Comparison of ENCODE assay signal across 25 cellular contexts in genomic region chr9:122076773-122077172, GRCh38.
"Had no signal": no experiment of that assay in that cellular context is flagged by ENCODE, and none has a peak within 500 bp of the region (broad histone marks: within the 10 kb centered on the region; RNA-seq: fewer than 3 reads in every experiment).

No MANE protein-coding gene starts in this region.

- H3K9me3 Mint-ChIP-seq: natural killer cell treated with Interleukin-12 subunit alpha and Interleukin-12 subunit beta and Interleukin-15 and Interleukin-18, amount 100 ng/mL, for 72 hours had no signal

- H3K4me1 Mint-ChIP-seq: activated CD4-positive, alpha-beta T cell treated with anti-CD3 and anti-CD28 coated beads, Interleukin-2, amount 10 ng/mL, durations not matched to agents 7 days and 5 days; mesothelial cell of epicardium; WTC11 had no signal

- H3K4me1 ChIP-seq: breast epithelium had no signal

- H3K4me3 Mint-ChIP-seq: activated CD4-positive, alpha-beta T cell treated with anti-CD3 and anti-CD28 coated beads, Interleukin-2, amount 10 ng/mL, durations not matched to agents 7 days and 5 days; activated CD8-positive, alpha-beta T cell treated with anti-CD3 and anti-CD28 coated beads for 36 hours; activated T-cell treated with anti-CD3 and anti-CD28 coated beads, Interleukin-2, amount 50 U/mL, for 4 hours; activated T-helper 17 cell treated with anti-CD3 and anti-CD28 coated beads, Interleukin-2, amount 50 U/mL, for 72 hours; dendritic cell treated with granulocyte-macrophage colony-stimulating factor and Interleukin-4, amounts not matched to agents 40 ng/mL and 50 ng/mL, for 4 days; immature natural killer cell; mesothelial cell of epicardium; natural killer cell treated with Interleukin-12 subunit alpha and Interleukin-12 subunit beta and Interleukin-15 and Interleukin-18, amount 100 ng/mL, for 72 hours; stimulated activated naive B cell treated with anti-CD40 and anti-IgM and Interleukin-4, amounts not matched to agents 10 μg/mL and 1 μg/mL and 100 μg/mL, for 72 hours; type B pancreatic cell; WTC11 had no signal

- H3K27ac ChIP-seq: breast epithelium, epithelial cell of prostate, vagina had no signal

- H3K27me3 Mint-ChIP-seq: activated CD4-positive, alpha-beta T cell treated with anti-CD3 and anti-CD28 coated beads, Interleukin-2, amount 10 ng/mL, durations not matched to agents 7 days and 5 days; activated CD8-positive, alpha-beta T cell treated with anti-CD3 and anti-CD28 coated beads for 36 hours; activated T-helper 17 cell treated with anti-CD3 and anti-CD28 coated beads, Interleukin-2, amount 50 U/mL, for 72 hours; dendritic cell treated with granulocyte-macrophage colony-stimulating factor and Interleukin-4, amounts not matched to agents 40 ng/mL and 50 ng/mL, for 4 days; natural killer cell treated with Interleukin-12 subunit alpha and Interleukin-12 subunit beta and Interleukin-15 and Interleukin-18, amount 100 ng/mL, for 72 hours; stimulated activated naive B cell treated with anti-CD40 and anti-IgM and Interleukin-4, amounts not matched to agents 10 μg/mL and 1 μg/mL and 100 μg/mL, for 72 hours; type B pancreatic cell had no signal

- ATAC-seq: activated CD8-positive, alpha-beta T cell treated with anti-CD3 and anti-CD28 coated beads for 36 hours; activated T-cell treated with anti-CD3 and anti-CD28 coated beads, Interleukin-2, amount 50 U/mL, for 4 hours; activated T-helper 17 cell treated with anti-CD3 and anti-CD28 coated beads, Interleukin-2, amount 50 U/mL, for 72 hours; natural killer cell treated with Interleukin-12 subunit alpha and Interleukin-12 subunit beta and Interleukin-15 and Interleukin-18, amount 100 ng/mL, for 72 hours; sciatic nerve; stimulated activated naive B cell treated with anti-CD40 and anti-IgM and Interleukin-4, amounts not matched to agents 10 μg/mL and 1 μg/mL and 100 μg/mL, for 72 hours; WTC11 had no signal

- DNase-seq: activated CD4-positive, alpha-beta T cell treated with anti-CD3 and anti-CD28 coated beads for 1 hour; activated CD4-positive, alpha-beta T cell treated with anti-CD3 and anti-CD28 coated beads, Interleukin-2, amount 10 ng/mL, durations not matched to agents 7 days and 5 days; activated CD8-positive, alpha-beta T cell treated with anti-CD3 and anti-CD28 coated beads for 36 hours; activated gamma-delta T cell treated with Interleukin-2 at 50 U/mL for 16 hours; activated naive CD4-positive, alpha-beta T cell treated with anti-CD3 and anti-CD28 coated beads, Interleukin-2, amount 50 U/mL, for 16 hours; activated T-cell treated with anti-CD3 and anti-CD28 coated beads, Interleukin-2, amount 50 U/mL, for 4 hours; amniotic stem cell; central memory CD4-positive, alpha-beta T cell; effector CD4-positive, alpha-beta T cell; hippocampal formation; immature natural killer cell; stimulated activated CD4-positive, alpha-beta T cell treated with anti-CD3 and anti-CD28 coated beads, Interleukin-15, amount 100 ng/mL, for 24 hours; stimulated activated CD4-positive, alpha-beta T cell treated with anti-CD3 and anti-CD28 coated beads, Interleukin-2, amount 100 ng/mL, for 24 hours; stimulated activated naive B cell treated with anti-CD40 and anti-IgM and Interleukin-4, amounts not matched to agents 10 μg/mL and 1 μg/mL and 100 μg/mL, for 72 hours; T-helper 2 cell had no signal

- H3K36me3 Mint-ChIP-seq: mesothelial cell of epicardium, type B pancreatic cell, WTC11 had no signal

- H3K27me3 ChIP-seq: breast epithelium, vagina had no signal

- H3K4me3 ChIP-seq: breast epithelium, vagina had no signal

- H3K9me3 ChIP-seq: vagina had no signal

- H3K27ac Mint-ChIP-seq: activated CD4-positive, alpha-beta T cell treated with anti-CD3 and anti-CD28 coated beads, Interleukin-2, amount 10 ng/mL, durations not matched to agents 7 days and 5 days; activated CD8-positive, alpha-beta T cell treated with anti-CD3 and anti-CD28 coated beads for 36 hours; activated T-helper 17 cell treated with anti-CD3 and anti-CD28 coated beads, Interleukin-2, amount 50 U/mL, for 72 hours; dendritic cell treated with granulocyte-macrophage colony-stimulating factor and Interleukin-4, amounts not matched to agents 40 ng/mL and 50 ng/mL, for 4 days; mesothelial cell of epicardium; natural killer cell treated with Interleukin-12 subunit alpha and Interleukin-12 subunit beta and Interleukin-15 and Interleukin-18, amount 100 ng/mL, for 72 hours; stimulated activated naive B cell treated with anti-CD40 and anti-IgM and Interleukin-4, amounts not matched to agents 10 μg/mL and 1 μg/mL and 100 μg/mL, for 72 hours; type B pancreatic cell; WTC11 had no signal

- H3K36me3 ChIP-seq: breast epithelium, vagina had no signal
